Comparison of ENCODE assay signal across 36 cellular contexts in the genomic region with DNA sequence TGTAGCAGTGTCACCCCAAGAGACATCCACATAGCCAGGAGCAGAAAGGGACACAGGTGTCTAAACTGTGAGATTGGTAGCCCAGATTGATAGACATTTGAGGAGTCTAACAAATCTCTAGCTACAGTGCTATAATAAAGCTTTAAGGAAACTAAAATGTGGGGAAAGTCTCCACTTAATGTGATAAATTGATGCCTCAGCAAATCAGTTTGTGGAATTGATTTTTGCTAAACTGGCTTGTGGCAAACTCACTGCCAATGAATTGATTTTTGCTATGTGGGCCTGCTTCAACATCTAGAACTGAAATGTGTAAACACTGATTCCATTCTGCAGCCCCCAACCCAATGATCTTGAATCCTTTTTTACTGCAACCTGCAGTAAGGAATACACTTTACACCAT.
"Had no signal": no experiment of that assay in that cellular context is flagged by ENCODE, and none has a peak within 500 bp of the region (broad histone marks: within the 10 kb centered on the region; RNA-seq: fewer than 3 reads in every experiment).

No MANE protein-coding gene starts in this region.

- H3K27me3 ChIP-seq: adrenal gland, body of pancreas, brain microvascular endothelial cell, breast epithelium had no signal

- H3K4me1 ChIP-seq: adrenal gland, breast epithelium had no signal

- H3K4me3 Mint-ChIP-seq: activated B cell treated with CpG ODN at 0.5 μM for 24 hours; activated CD4-positive, alpha-beta memory T cell treated with anti-CD3 and anti-CD28 coated beads for 36 hours; activated CD4-positive, alpha-beta T cell treated with anti-CD3 and anti-CD28 coated beads, Interleukin-2, amount 10 ng/mL, durations not matched to agents 24 days and 14 days; activated CD8-positive, alpha-beta T cell treated with anti-CD3 and anti-CD28 coated beads for 36 hours; activated naive CD4-positive, alpha-beta T cell treated with anti-CD3 and anti-CD28 coated beads for 36 hours; activated naive CD8-positive, alpha-beta T cell treated with anti-CD3 and anti-CD28 coated beads for 36 hours; activated T-cell treated with anti-CD3 and anti-CD28 coated beads, Interleukin-2, amount 50 U/mL, for 4 hours; activated T-cell treated with anti-CD3 and anti-CD28 coated beads, Interleukin-2, amount 50 U/mL, for 72 hours; activated T-helper 1 cell treated with anti-CD3 and anti-CD28 coated beads, Interleukin-12 subunit alpha, Interleukin-12 subunit beta, Interleukin-2, Interleukin-4 antibody, amounts not matched to agents 30 ng/mL and 10 ng/mL and 1 ng/mL, durations not matched to agents 14 hours and 24 hours and 36 hours; activated T-helper 17 cell treated with anti-CD3 and anti-CD28 coated beads, Interleukin-2, amount 50 U/mL, for 72 hours; T-helper 2 cell treated with Interferon-gamma antibody and Interleukin-4, amounts not matched to agents 5 μg/mL and 100 μg/mL, for 36 hours had no signal

- H3K4me3 ChIP-seq: adrenal gland, body of pancreas, breast epithelium had no signal

- H3K9me3 Mint-ChIP-seq: activated B cell treated with CpG ODN at 0.5 μM for 24 hours; activated CD4-positive, alpha-beta memory T cell treated with anti-CD3 and anti-CD28 coated beads for 36 hours; activated CD4-positive, alpha-beta T cell treated with anti-CD3 and anti-CD28 coated beads, Interleukin-2, amount 10 ng/mL, durations not matched to agents 24 days and 14 days; activated CD8-positive, alpha-beta T cell treated with anti-CD3 and anti-CD28 coated beads for 36 hours; activated naive CD4-positive, alpha-beta T cell treated with anti-CD3 and anti-CD28 coated beads for 36 hours; activated naive CD4-positive, alpha-beta T cell treated with anti-CD3 and anti-CD28 coated beads, Interleukin-2, amount 50 U/mL, for 72 hours; activated naive CD8-positive, alpha-beta T cell treated with anti-CD3 and anti-CD28 coated beads for 36 hours; activated T-cell treated with anti-CD3 and anti-CD28 coated beads, Interleukin-2, amount 50 U/mL, for 4 hours; activated T-cell treated with anti-CD3 and anti-CD28 coated beads, Interleukin-2, amount 50 U/mL, for 72 hours; activated T-helper 1 cell treated with anti-CD3 and anti-CD28 coated beads, Interleukin-12 subunit alpha, Interleukin-12 subunit beta, Interleukin-2, Interleukin-4 antibody, amounts not matched to agents 30 ng/mL and 10 ng/mL and 1 ng/mL, durations not matched to agents 14 hours and 24 hours and 36 hours; activated T-helper 17 cell treated with anti-CD3 and anti-CD28 coated beads, Interleukin-2, amount 50 U/mL, for 72 hours; T-helper 2 cell treated with Interferon-gamma antibody and Interleukin-4, amounts not matched to agents 5 μg/mL and 100 μg/mL, for 36 hours had no signal

- FAIRE-seq: astrocyte, colon, TTC549 had no signal

- H3K36me3 Mint-ChIP-seq: activated CD4-positive, alpha-beta memory T cell treated with anti-CD3 and anti-CD28 coated beads for 36 hours; activated naive CD4-positive, alpha-beta T cell treated with anti-CD3 and anti-CD28 coated beads, Interleukin-2, amount 50 U/mL, for 72 hours; activated naive CD8-positive, alpha-beta T cell treated with anti-CD3 and anti-CD28 coated beads for 36 hours had no signal

- ATAC-seq: activated CD8-positive, alpha-beta T cell treated with anti-CD3 and anti-CD28 coated beads for 36 hours; activated naive CD4-positive, alpha-beta T cell treated with anti-CD3 and anti-CD28 coated beads, Interleukin-2, amount 50 U/mL, for 72 hours; activated T-cell treated with anti-CD3 and anti-CD28 coated beads, Interleukin-2, amount 50 U/mL, for 4 hours; activated T-cell treated with anti-CD3 and anti-CD28 coated beads, Interleukin-2, amount 50 U/mL, for 72 hours; activated T-helper 17 cell treated with anti-CD3 and anti-CD28 coated beads, Interleukin-2, amount 50 U/mL, for 72 hours; body of pancreas had no signal

- H3K4me1 Mint-ChIP-seq: activated CD4-positive, alpha-beta T cell treated with anti-CD3 and anti-CD28 coated beads, Interleukin-2, amount 10 ng/mL, durations not matched to agents 24 days and 14 days; activated T-helper 17 cell treated with anti-CD3 and anti-CD28 coated beads, Interleukin-2, amount 50 U/mL, for 72 hours had no signal

- H3K27me3 Mint-ChIP-seq: activated B cell treated with CpG ODN at 0.5 μM for 24 hours; activated CD8-positive, alpha-beta T cell treated with anti-CD3 and anti-CD28 coated beads for 36 hours; activated naive CD8-positive, alpha-beta T cell treated with anti-CD3 and anti-CD28 coated beads for 36 hours; activated T-helper 17 cell treated with anti-CD3 and anti-CD28 coated beads, Interleukin-2, amount 50 U/mL, for 72 hours had no signal

- H3K27ac ChIP-seq: adrenal gland, body of pancreas, brain microvascular endothelial cell, breast epithelium, VCaP had no signal

- H3K9me3 ChIP-seq: adrenal gland, body of pancreas, breast epithelium had no signal

- H3K27ac Mint-ChIP-seq: activated B cell treated with CpG ODN at 0.5 μM for 24 hours; activated CD4-positive, alpha-beta memory T cell treated with anti-CD3 and anti-CD28 coated beads for 36 hours; activated CD4-positive, alpha-beta T cell treated with anti-CD3 and anti-CD28 coated beads, Interleukin-2, amount 10 ng/mL, durations not matched to agents 24 days and 14 days; activated CD8-positive, alpha-beta T cell treated with anti-CD3 and anti-CD28 coated beads for 36 hours; activated naive CD4-positive, alpha-beta T cell treated with anti-CD3 and anti-CD28 coated beads for 36 hours; activated naive CD4-positive, alpha-beta T cell treated with anti-CD3 and anti-CD28 coated beads, Interleukin-2, amount 50 U/mL, for 72 hours; activated naive CD8-positive, alpha-beta T cell treated with anti-CD3 and anti-CD28 coated beads for 36 hours; activated T-cell treated with anti-CD3 and anti-CD28 coated beads, Interleukin-2, amount 50 U/mL, for 72 hours; activated T-helper 1 cell treated with anti-CD3 and anti-CD28 coated beads, Interleukin-12 subunit alpha, Interleukin-12 subunit beta, Interleukin-2, Interleukin-4 antibody, amounts not matched to agents 30 ng/mL and 10 ng/mL and 1 ng/mL, durations not matched to agents 14 hours and 24 hours and 36 hours; activated T-helper 17 cell treated with anti-CD3 and anti-CD28 coated beads, Interleukin-2, amount 50 U/mL, for 72 hours; T-helper 2 cell treated with Interferon-gamma antibody and Interleukin-4, amounts not matched to agents 5 μg/mL and 100 μg/mL, for 36 hours had no signal

- DNase-seq: activated B cell treated with CpG ODN at 0.5 μM for 24 hours; activated CD4-positive, alpha-beta memory T cell treated with anti-CD3 and anti-CD28 coated beads for 36 hours; activated CD4-positive, alpha-beta T cell treated with anti-CD3 and anti-CD28 coated beads for 4 hours; activated CD4-positive, alpha-beta T cell treated with anti-CD3 and anti-CD28 coated beads, Interleukin-2, amount 10 ng/mL, durations not matched to agents 24 days and 14 days; activated CD4-positive, alpha-beta T cell treated with anti-CD3 and anti-CD28 coated beads, Interleukin-2, amount 50 U/mL, for 1 hour; activated CD4-positive, alpha-beta T cell treated with anti-CD3 and anti-CD28 coated beads, Interleukin-2, amount 50 U/mL, for 4 hours; activated CD4-positive, CD25-positive, alpha-beta regulatory T cell treated with anti-CD3 and anti-CD28 coated beads, Interleukin-2, amount 50 U/mL, for 72 hours; activated CD8-positive, alpha-beta memory T cell treated with anti-CD3 and anti-CD28 coated beads, Interleukin-2, amount 50 U/mL, for 4 hours; activated CD8-positive, alpha-beta T cell treated with anti-CD3 and anti-CD28 coated beads for 36 hours; activated effector memory CD4-positive, alpha-beta T cell treated with anti-CD3 and anti-CD28 coated beads, Interleukin-2, amount 50 U/mL, for 16 hours; activated gamma-delta T cell treated with Interleukin-2 at 50 U/mL for 16 hours; activated naive CD4-positive, alpha-beta T cell; activated naive CD4-positive, alpha-beta T cell treated with anti-CD3 and anti-CD28 coated beads for 36 hours; activated naive CD4-positive, alpha-beta T cell treated with anti-CD3 and anti-CD28 coated beads, Interleukin-2, amount 50 U/mL, for 16 hours; activated naive CD8-positive, alpha-beta T cell treated with anti-CD3 and anti-CD28 coated beads for 36 hours; activated T-cell treated with anti-CD3 and anti-CD28 coated beads for 4 hours; activated T-cell treated with anti-CD3 and anti-CD28 coated beads, Interleukin-2, amount 50 U/mL, for 1 hour; activated T-cell treated with anti-CD3 and anti-CD28 coated beads, Interleukin-2, amount 50 U/mL, for 4 hours; activated T-cell treated with anti-CD3 and anti-CD28 coated beads, Interleukin-2, amount 50 U/mL, for 72 hours; adrenal gland; amniotic stem cell; aorta; body of pancreas; brain microvascular endothelial cell; central memory CD4-positive, alpha-beta T cell; T-helper 2 cell; T-helper 9 cell had no signal

- H3K36me3 ChIP-seq: adrenal gland, brain microvascular endothelial cell, breast epithelium had no signal
